Comparison of ENCODE assay signal across 13 cellular contexts in genomic region chr1:55445416-55445815, GRCh38.
DNase-seq lines count a peak whose midpoint lies in the region; ATAC-seq lines count a peak whose summit lies in the region.
"Had no signal": no experiment of that assay in that cellular context is flagged by ENCODE, and none has a peak within 500 bp of the region (broad histone marks: within the 10 kb centered on the region; RNA-seq: fewer than 3 reads in every experiment).

No MANE protein-coding gene starts in this region.

- peaks cover 17% of the 10 kb centered on the region for H3K4me1 Mint-ChIP-seq in stimulated activated naive CD8-positive, alpha-beta T cell treated with anti-CD3 and anti-CD28 coated beads, Interleukin-15, amount 100 ng/mL, for 72 hours
- H3K4me1 Mint-ChIP-seq: B cell had no signal

- peak; percentile 23 for DNase-seq in stimulated activated CD4-positive, alpha-beta T cell treated with anti-CD3 and anti-CD28 coated beads, Interleukin-1b, Interleukin-23, amount 100 ng/mL, for 48 hours
- no peak for DNase-seq in stimulated activated CD4-positive, alpha-beta T cell treated with anti-CD3 and anti-CD28 coated beads, Interleukin-12 subunit alpha, Interleukin-12 subunit beta, amount 100 ng/mL, for 4 hours
- DNase-seq in stimulated activated naive CD8-positive, alpha-beta T cell treated with anti-CD3 and anti-CD28 coated beads, Interleukin-15, amount 100 ng/mL, for 72 hours, result peak; percentile 46 to 77
- DNase-seq in ureter (ENCODE audit: low spot score), result no peak
- no peak for DNase-seq in NCI-H446 (lab: John Stamatoyannopoulos, UW)
- no peak for DNase-seq in NCI-H146 treated with DMSO at 0.1 percent for 48 hours (lab: John Stamatoyannopoulos, UW; ENCODE audit: unreplicated experiment)
- DNase-seq: colonic mucosa; NCI-H1930; NK-92 treated with Interleukin-12 subunit alpha and Interleukin-12 subunit beta, amount 100 ng/mL, for 24 hours had no signal

- H3K4me3 Mint-ChIP-seq in stimulated activated naive CD8-positive, alpha-beta T cell treated with anti-CD3 and anti-CD28 coated beads, Interleukin-15, amount 100 ng/mL, for 72 hours, result no peak overlapping the region
- H3K4me3 Mint-ChIP-seq: activated naive CD8-positive, alpha-beta T cell; B cell had no signal

- peak overlapping the region; percentile 94 to 98 for H3K27ac Mint-ChIP-seq in stimulated activated naive CD8-positive, alpha-beta T cell treated with anti-CD3 and anti-CD28 coated beads, Interleukin-15, amount 100 ng/mL, for 72 hours
- H3K27ac Mint-ChIP-seq: activated naive CD8-positive, alpha-beta T cell; B cell had no signal

- H3K27me3 Mint-ChIP-seq in stimulated activated naive CD8-positive, alpha-beta T cell treated with anti-CD3 and anti-CD28 coated beads, Interleukin-15, amount 100 ng/mL, for 72 hours, result peaks cover 25% of the 10 kb centered on the region
- H3K27me3 Mint-ChIP-seq: activated naive CD8-positive, alpha-beta T cell had no signal

- H3K9me3 Mint-ChIP-seq in stimulated activated naive CD8-positive, alpha-beta T cell treated with anti-CD3 and anti-CD28 coated beads, Interleukin-15, amount 100 ng/mL, for 72 hours, result peaks cover 0 to 6% of the 10 kb centered on the region in 2 donors

- ATAC-seq in HG02571 (IDR thresholded peaks at IDR 0.05; ENCODE audit: unreplicated experiment) (peak; percentile 77), HG03469 (IDR thresholded peaks at IDR 0.05; ENCODE audit: unreplicated experiment) (peak; percentile 83)
- ATAC-seq in stimulated activated naive CD8-positive, alpha-beta T cell treated with anti-CD3 and anti-CD28 coated beads, Interleukin-15, amount 100 ng/mL, for 72 hours, result peak; percentile 98

Comparison
In these comparisons a context has a peak if more than half of its experiments do, and no peak if none do; other contexts are left out.
1. DNase-seq: peak in stimulated activated CD4-positive, alpha-beta T cell treated with anti-CD3 and anti-CD28 coated beads, Interleukin-1b, Interleukin-23, amount 100 ng/mL, for 48 hours (single experiment) and stimulated activated naive CD8-positive, alpha-beta T cell treated with anti-CD3 and anti-CD28 coated beads, Interleukin-15, amount 100 ng/mL, for 72 hours (2 of 2); none in stimulated activated CD4-positive, alpha-beta T cell treated with anti-CD3 and anti-CD28 coated beads, Interleukin-12 subunit alpha, Interleukin-12 subunit beta, amount 100 ng/mL, for 4 hours (single experiment), ureter (single experiment), NCI-H446 (0 of 2) and NCI-H146 treated with DMSO at 0.1 percent for 48 hours (single experiment).
2. Peak in every context shown above with its lines, with median percentiles within 50 percentile points of each other: ATAC-seq.